1 cellular context compared by ENCODE assay signal in genomic region chr14:24959791-24960331, GRCh38.
TF ChIP-seq lines count a peak whose summit lies in the region.

No MANE protein-coding gene starts in this region.

TF ChIP-seq in HepG2, 621 proteins besides CTCF, POLR2A, EP300 and RAD21 (continued from another document and continues in another):
- TF ChIP-seq ZBTB42 (CRISPR knock-in tag; IDR thresholded peaks at IDR 0.05) (no peak), YEATS2 (CRISPR knock-in tag; IDR thresholded peaks at IDR 0.05; ENCODE audit: borderline replicate concordance) (no peak), FOXA3 (CRISPR knock-in tag; IDR thresholded peaks at IDR 0.05) (peak; percentile 55; the same call in 1 of the 2 replicates), ZNF691 (CRISPR knock-in tag; IDR thresholded peaks at IDR 0.05; ENCODE audit: borderline replicate concordance, low read depth) (no peak), ATF7-NPFF (CRISPR knock-in tag; IDR thresholded peaks at IDR 0.05; ENCODE audit: low read depth) (no peak), PCBP2 (optimal IDR thresholded peaks at IDR 0.05; ENCODE audit: low read depth, low read length, poor library complexity, severe bottlenecking) (no peak), ZNF136 (CRISPR knock-in tag; IDR thresholded peaks at IDR 0.05; ENCODE audit: low read depth) (no peak), ZUFSP (CRISPR knock-in tag; IDR thresholded peaks at IDR 0.05; ENCODE audit: borderline replicate concordance) (no peak), ZNF138 (CRISPR knock-in tag; IDR thresholded peaks at IDR 0.05; ENCODE audit: low read depth) (no peak; the same call in 1 of the 2 replicates), ZMYM4 (CRISPR knock-in tag; IDR thresholded peaks at IDR 0.05) (peak; percentile 92), ZNF264 (CRISPR knock-in tag; IDR thresholded peaks at IDR 0.05) (no peak), MAZ (IDR thresholded peaks at IDR 0.05; ENCODE audit: borderline replicate concordance, low read depth, low read length) (peak; percentile 90), MAZ (CRISPR knock-in tag; IDR thresholded peaks at IDR 0.05; ENCODE audit: low read depth) (peak; percentile 80), ZBTB7B (CRISPR knock-in tag; IDR thresholded peaks at IDR 0.05) (peak; percentile 72; the same call in 1 of the 2 replicates), RBFOX2 (IDR thresholded peaks at IDR 0.05; ENCODE audit: low read depth, low read length) (no peak), ZNF468 (CRISPR knock-in tag; IDR thresholded peaks at IDR 0.05) (no peak), RFXAP (CRISPR knock-in tag; IDR thresholded peaks at IDR 0.05; ENCODE audit: borderline replicate concordance) (no peak), CHCHD3 (CRISPR knock-in tag; IDR thresholded peaks at IDR 0.05) (no peak), ZNF644 (CRISPR knock-in tag; IDR thresholded peaks at IDR 0.05; ENCODE audit: low read depth) (peak; percentile 85), ZNF34 (CRISPR knock-in tag; IDR thresholded peaks at IDR 0.05; ENCODE audit: borderline replicate concordance) (no peak), NFYB (CRISPR knock-in tag; IDR thresholded peaks at IDR 0.05) (no peak), ZNF460 (CRISPR knock-in tag; IDR thresholded peaks at IDR 0.05; ENCODE audit: borderline replicate concordance) (no peak), ZNF792 (CRISPR knock-in tag; IDR thresholded peaks at IDR 0.05) (0 out of 2 replicates have a peak, but pooled peaks have one; percentile 49), ZNF615 (CRISPR knock-in tag; IDR thresholded peaks at IDR 0.05; ENCODE audit: borderline replicate concordance) (no peak), ZNF124 (CRISPR knock-in tag; IDR thresholded peaks at IDR 0.05) (0 out of 2 replicates have a peak, but pooled peaks have one; percentile 25), STAT6 (CRISPR knock-in tag; IDR thresholded peaks at IDR 0.05; ENCODE audit: borderline replicate concordance) (0 out of 2 replicates have a peak, but pooled peaks have one; percentile 87), U2AF2 (IDR thresholded peaks at IDR 0.05; ENCODE audit: low read depth, low read length) (no peak), KDM4B (CRISPR knock-in tag; IDR thresholded peaks at IDR 0.05) (no peak), ZNF225 (CRISPR knock-in tag; IDR thresholded peaks at IDR 0.05) (no peak), ZNF773 (CRISPR knock-in tag; IDR thresholded peaks at IDR 0.05; ENCODE audit: borderline replicate concordance) (no peak), ZNF17 (CRISPR knock-in tag; IDR thresholded peaks at IDR 0.05) (no peak), ZFP36L2 (CRISPR knock-in tag; IDR thresholded peaks at IDR 0.05) (no peak), CHD2 (IDR thresholded peaks at IDR 0.05; ENCODE audit: low read depth, low read length) (no peak), SNAI1 (CRISPR knock-in tag; IDR thresholded peaks at IDR 0.05; ENCODE audit: borderline replicate concordance) (no peak), ZNF10 (CRISPR knock-in tag; IDR thresholded peaks at IDR 0.05; ENCODE audit: borderline replicate concordance, low read depth) (no peak), SETDB1 (CRISPR knock-in tag; IDR thresholded peaks at IDR 0.05; ENCODE audit: borderline replicate concordance) (no peak), ZNF766 (CRISPR knock-in tag; IDR thresholded peaks at IDR 0.05; ENCODE audit: borderline replicate concordance) (no peak), IRX3 (CRISPR knock-in tag; IDR thresholded peaks at IDR 0.05; ENCODE audit: borderline replicate concordance, low read depth) (no peak), ZBTB20 (CRISPR knock-in tag; IDR thresholded peaks at IDR 0.05; ENCODE audit: borderline replicate concordance, low read depth) (peak; percentile 94; the same call in 1 of the 2 replicates), RFX3 (CRISPR knock-in tag; IDR thresholded peaks at IDR 0.05) (no peak), ZNF761 (CRISPR knock-in tag; conservative IDR thresholded peaks at IDR 0.05) (no peak; the same call in 1 of the 2 replicates)
- TF ChIP-seq, protein P1, sequence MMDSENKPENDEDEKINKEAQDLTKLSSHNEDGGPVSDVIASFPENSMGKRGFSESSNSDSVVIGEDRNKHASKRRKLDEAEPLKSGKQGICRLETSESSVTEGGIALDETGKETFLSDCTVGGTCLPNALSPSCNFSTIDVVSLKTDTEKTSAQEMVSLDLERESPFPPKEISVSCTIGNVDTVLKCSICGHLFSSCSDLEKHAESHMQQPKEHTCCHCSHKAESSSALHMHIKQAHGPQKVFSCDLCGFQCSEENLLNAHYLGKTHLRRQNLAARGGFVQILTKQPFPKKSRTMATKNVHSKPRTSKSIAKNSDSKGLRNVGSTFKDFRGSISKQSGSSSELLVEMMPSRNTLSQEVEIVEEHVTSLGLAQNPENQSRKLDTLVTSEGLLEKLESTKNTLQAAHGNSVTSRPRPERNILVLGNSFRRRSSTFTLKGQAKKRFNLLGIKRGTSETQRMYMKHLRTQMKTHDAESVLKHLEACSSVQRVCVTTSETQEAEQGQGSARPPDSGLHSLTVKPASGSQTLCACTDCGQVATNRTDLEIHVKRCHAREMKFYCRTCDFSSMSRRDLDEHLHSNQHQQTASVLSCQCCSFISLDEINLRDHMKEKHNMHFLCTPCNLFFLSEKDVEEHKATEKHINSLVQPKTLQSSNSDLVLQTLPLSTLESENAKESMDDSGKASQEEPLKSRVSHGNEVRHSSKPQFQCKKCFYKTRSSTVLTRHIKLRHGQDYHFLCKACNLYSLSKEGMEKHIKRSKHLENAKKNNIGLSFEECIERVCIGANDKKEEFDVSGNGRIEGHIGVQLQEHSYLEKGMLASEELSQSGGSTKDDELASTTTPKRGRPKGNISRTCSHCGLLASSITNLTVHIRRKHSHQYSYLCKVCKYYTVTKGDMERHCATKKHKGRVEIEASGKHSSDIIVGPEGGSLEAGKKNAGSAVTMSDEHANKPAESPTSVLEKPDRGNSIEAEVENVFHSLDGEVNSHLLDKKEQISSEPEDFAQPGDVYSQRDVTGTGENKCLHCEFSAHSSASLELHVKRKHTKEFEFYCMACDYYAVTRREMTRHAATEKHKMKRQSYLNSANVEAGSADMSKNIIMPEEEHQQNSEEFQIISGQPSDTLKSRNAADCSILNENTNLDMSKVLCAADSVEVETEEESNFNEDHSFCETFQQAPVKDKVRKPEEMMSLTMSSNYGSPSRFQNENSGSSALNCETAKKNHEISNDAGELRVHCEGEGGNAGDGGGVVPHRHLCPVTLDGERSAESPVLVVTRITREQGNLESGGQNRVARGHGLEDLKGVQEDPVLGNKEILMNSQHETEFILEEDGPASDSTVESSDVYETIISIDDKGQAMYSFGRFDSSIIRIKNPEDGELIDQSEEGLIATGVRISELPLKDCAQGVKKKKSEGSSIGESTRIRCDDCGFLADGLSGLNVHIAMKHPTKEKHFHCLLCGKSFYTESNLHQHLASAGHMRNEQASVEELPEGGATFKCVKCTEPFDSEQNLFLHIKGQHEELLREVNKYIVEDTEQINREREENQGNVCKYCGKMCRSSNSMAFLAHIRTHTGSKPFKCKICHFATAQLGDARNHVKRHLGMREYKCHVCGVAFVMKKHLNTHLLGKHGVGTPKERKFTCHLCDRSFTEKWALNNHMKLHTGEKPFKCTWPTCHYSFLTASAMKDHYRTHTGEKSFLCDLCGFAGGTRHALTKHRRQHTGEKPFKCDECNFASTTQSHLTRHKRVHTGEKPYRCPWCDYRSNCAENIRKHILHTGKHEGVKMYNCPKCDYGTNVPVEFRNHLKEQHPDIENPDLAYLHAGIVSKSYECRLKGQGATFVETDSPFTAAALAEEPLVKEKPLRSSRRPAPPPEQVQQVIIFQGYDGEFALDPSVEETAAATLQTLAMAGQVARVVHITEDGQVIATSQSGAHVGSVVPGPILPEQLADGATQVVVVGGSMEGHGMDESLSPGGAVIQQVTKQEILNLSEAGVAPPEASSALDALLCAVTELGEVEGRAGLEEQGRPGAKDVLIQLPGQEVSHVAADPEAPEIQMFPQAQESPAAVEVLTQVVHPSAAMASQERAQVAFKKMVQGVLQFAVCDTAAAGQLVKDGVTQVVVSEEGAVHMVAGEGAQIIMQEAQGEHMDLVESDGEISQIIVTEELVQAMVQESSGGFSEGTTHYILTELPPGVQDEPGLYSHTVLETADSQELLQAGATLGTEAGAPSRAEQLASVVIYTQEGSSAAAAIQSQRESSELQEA (CRISPR knock-in tag; IDR thresholded peaks at IDR 0.05; ENCODE audit: not compliant biosample characterization) = no peak
- TF ChIP-seq, protein P2, sequence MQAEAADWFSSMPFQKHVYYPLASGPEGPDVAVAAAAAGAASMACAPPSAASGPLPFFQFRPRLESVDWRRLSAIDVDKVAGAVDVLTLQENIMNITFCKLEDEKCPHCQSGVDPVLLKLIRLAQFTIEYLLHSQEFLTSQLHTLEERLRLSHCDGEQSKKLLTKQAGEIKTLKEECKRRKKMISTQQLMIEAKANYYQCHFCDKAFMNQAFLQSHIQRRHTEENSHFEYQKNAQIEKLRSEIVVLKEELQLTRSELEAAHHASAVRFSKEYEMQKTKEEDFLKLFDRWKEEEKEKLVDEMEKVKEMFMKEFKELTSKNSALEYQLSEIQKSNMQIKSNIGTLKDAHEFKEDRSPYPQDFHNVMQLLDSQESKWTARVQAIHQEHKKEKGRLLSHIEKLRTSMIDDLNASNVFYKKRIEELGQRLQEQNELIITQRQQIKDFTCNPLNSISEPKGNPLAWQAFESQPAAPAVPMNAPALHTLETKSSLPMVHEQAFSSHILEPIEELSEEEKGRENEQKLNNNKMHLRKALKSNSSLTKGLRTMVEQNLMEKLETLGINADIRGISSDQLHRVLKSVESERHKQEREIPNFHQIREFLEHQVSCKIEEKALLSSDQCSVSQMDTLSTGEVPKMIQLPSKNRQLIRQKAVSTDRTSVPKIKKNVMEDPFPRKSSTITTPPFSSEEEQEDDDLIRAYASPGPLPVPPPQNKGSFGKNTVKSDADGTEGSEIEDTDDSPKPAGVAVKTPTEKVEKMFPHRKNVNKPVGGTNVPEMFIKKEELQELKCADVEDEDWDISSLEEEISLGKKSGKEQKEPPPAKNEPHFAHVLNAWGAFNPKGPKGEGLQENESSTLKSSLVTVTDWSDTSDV (CRISPR knock-in tag; IDR thresholded peaks at IDR 0.05) = no peak
- TF ChIP-seq, protein P3, sequence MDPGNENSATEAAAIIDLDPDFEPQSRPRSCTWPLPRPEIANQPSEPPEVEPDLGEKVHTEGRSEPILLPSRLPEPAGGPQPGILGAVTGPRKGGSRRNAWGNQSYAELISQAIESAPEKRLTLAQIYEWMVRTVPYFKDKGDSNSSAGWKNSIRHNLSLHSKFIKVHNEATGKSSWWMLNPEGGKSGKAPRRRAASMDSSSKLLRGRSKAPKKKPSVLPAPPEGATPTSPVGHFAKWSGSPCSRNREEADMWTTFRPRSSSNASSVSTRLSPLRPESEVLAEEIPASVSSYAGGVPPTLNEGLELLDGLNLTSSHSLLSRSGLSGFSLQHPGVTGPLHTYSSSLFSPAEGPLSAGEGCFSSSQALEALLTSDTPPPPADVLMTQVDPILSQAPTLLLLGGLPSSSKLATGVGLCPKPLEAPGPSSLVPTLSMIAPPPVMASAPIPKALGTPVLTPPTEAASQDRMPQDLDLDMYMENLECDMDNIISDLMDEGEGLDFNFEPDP (CRISPR knock-in tag; conservative IDR thresholded peaks at IDR 0.05) = no peak
- TF ChIP-seq, protein P4, sequence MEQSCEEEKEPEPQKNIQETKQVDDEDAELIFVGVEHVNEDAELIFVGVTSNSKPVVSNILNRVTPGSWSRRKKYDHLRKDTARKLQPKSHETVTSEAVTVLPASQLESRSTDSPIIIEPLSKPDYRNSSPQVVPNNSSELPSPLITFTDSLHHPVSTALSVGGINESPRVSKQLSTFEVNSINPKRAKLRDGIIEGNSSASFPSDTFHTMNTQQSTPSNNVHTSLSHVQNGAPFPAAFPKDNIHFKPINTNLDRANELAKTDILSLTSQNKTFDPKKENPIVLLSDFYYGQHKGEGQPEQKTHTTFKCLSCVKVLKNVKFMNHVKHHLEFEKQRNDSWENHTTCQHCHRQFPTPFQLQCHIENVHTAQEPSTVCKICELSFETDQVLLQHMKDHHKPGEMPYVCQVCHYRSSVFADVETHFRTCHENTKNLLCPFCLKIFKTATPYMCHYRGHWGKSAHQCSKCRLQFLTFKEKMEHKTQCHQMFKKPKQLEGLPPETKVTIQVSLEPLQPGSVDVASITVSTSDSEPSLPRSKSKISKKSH (CRISPR knock-in tag; IDR thresholded peaks at IDR 0.05; ENCODE audit: borderline replicate concordance) = no peak
